8 cellular contexts compared by ENCODE assay signal in genomic region chr17:48543854-48544355, GRCh38. TPM values are rescaled to one million over a fixed set of nuclear protein-coding genes. Genes with fewer than 3 reads are reported as not detected.
DNase-seq lines count a peak whose midpoint lies in the region; ATAC-seq and TF ChIP-seq lines count a peak whose summit lies in the region.

No MANE protein-coding gene starts in this region.

- H3K27me3 ChIP-seq in heart left ventricle: peaks cover 0 to 95% (median 52%) of the 10 kb centered on the region in 9 donors

- H3K4me1 ChIP-seq in heart left ventricle: peaks cover 0 to 46% (median 16%) of the 10 kb centered on the region in 12 donors

- H3K4me3 ChIP-seq in heart left ventricle (peak overlapping the region; percentile 35 to 95 (median 67)), skin epidermis (peak overlapping the region; percentile 42 to 72 (median 51))

- TF ChIP-seq CTCF in heart left ventricle (IDR thresholded peaks at IDR 0.05): no peak

- WGBS in heart left ventricle, 4 donors: 3 to 5% (median 4%) methylated on average over 20 of the region's 20 CpGs

- ATAC-seq in HG02759 (IDR thresholded peaks at IDR 0.05; ENCODE audit: unreplicated experiment) (peak; percentile 36), heart left ventricle (peak in 3 of 4 donors; percentile 17 to 59 (median 41)), HG03135 (IDR thresholded peaks at IDR 0.05; ENCODE audit: unreplicated experiment) (no peak)

- H3K36me3 ChIP-seq in heart left ventricle: no peaks in the 10 kb centered on the region

- intact Hi-C loops in heart left ventricle (cut with DNase I): loop anchor here in 3 of 10 donors (5.0 kb wide), 1 partner anchor 33 kb away; the partner anchor contains the start of gene HOXB4 (in 3 of the 3)

- H3K27ac ChIP-seq in heart left ventricle (peak overlapping the region; percentile 43 to 94 (median 88)), skin epidermis (peak overlapping the region; percentile 68 to 98 (median 87))

- DNase-seq in activated T-cell treated with anti-CD3 and anti-CD28 coated beads for 4 hours: peak; percentile 28
- peak in 1 of 5 donors; percentile 75 for DNase-seq in heart left ventricle
- DNase-seq in effector CD4-positive, alpha-beta T cell: no peak
- DNase-seq in LoVo (ENCODE audit: low spot score): no peak
- DNase-seq in NCI-H1417 treated with DMSO at 0.1 percent for 48 hours (lab: John Stamatoyannopoulos, UW): no peak

- H3K9me3 ChIP-seq in heart left ventricle: no peaks in the 10 kb centered on the region

- TF ChIP-seq POLR2A in heart left ventricle (IDR thresholded peaks at IDR 0.05): no peak

RNA-seq across cellular contexts. Expression of gene HOXB2, which starts 1.0 kb away (rescaled TPM):
- 1 to 10 TPM in 8 of 9 donors, under 1 TPM in 1; 0.81 to 6.9 (median 3.2) TPM for total RNA-seq in heart left ventricle
- 1 to 10 TPM; 2.0 to 3.0 TPM for polyA plus RNA-seq in heart left ventricle

RNA-seq across cellular contexts. Expression of gene HOXB1, which starts 13.1 kb away (rescaled TPM):
- not detected for total RNA-seq in heart left ventricle
- polyA plus RNA-seq in heart left ventricle: not detected

RNA-seq across cellular contexts. Expression of gene HOXB4, which starts 34.2 kb away (rescaled TPM):
- total RNA-seq in heart left ventricle: 1 to 10 TPM in 2 of 9 donors, under 1 TPM in 6, not detected in 1; 0.27 to 2.8 (median 0.66) TPM
- polyA plus RNA-seq in heart left ventricle: under 1 TPM; 0.29 to 0.30 TPM

RNA-seq across cellular contexts. Expression of gene HOXB3, which starts 46.1 kb away (rescaled TPM):
- total RNA-seq in heart left ventricle: 1 to 10 TPM in 7 of 9 donors, under 1 TPM in 2; 0.11 to 5.5 (median 2.0) TPM
- 1 to 10 TPM in 1 of 2 donors, under 1 TPM in 1; 0.61 to 2.0 TPM for polyA plus RNA-seq in heart left ventricle

RNA-seq across cellular contexts. Expression of gene HOXB5, which starts 49.7 kb away (rescaled TPM):
- total RNA-seq in heart left ventricle: 1 to 10 TPM in 1 of 9 donors, under 1 TPM in 2, not detected in 6; 0.17 to 1.0 (median 0.35) TPM
- under 1 TPM; 0.04 to 0.08 TPM for polyA plus RNA-seq in heart left ventricle
